ENCODE assay signal across 1 cellular context in genomic region chr16:695355-696089, GRCh38.
TF ChIP-seq lines count a peak whose summit lies in the region.

No MANE protein-coding gene starts in this region.

TF ChIP-seq in WTC11, 78 proteins besides CTCF, POLR2A, EP300 and RAD21 (continued from another document and continues in another):
- no peak for TF ChIP-seq AR (CRISPR knock-in tag; IDR thresholded peaks at IDR 0.05)
- peak; percentile 80; the same call in 1 of the 2 replicates for TF ChIP-seq FOXK1 (CRISPR knock-in tag; IDR thresholded peaks at IDR 0.05)
- no peak; the same call in 1 of the 2 replicates for TF ChIP-seq JUN (CRISPR knock-in tag; IDR thresholded peaks at IDR 0.05)
- TF ChIP-seq ZNF671 (CRISPR knock-in tag; IDR thresholded peaks at IDR 0.05), result no peak
- TF ChIP-seq NFATC4 (CRISPR knock-in tag; IDR thresholded peaks at IDR 0.05), result no peak
- TF ChIP-seq JAZF1 (CRISPR knock-in tag; IDR thresholded peaks at IDR 0.05), result no peak
- peak; percentile 96 for TF ChIP-seq FOXP1 (CRISPR knock-in tag; IDR thresholded peaks at IDR 0.05; ENCODE audit: borderline replicate concordance)
- TF ChIP-seq SMAD4 (CRISPR knock-in tag; IDR thresholded peaks at IDR 0.05), result no peak
- no peak; the same call in 1 of the 2 replicates for TF ChIP-seq ATF2 (CRISPR knock-in tag; IDR thresholded peaks at IDR 0.05; ENCODE audit: borderline replicate concordance, low read depth)
- TF ChIP-seq, protein P1, sequence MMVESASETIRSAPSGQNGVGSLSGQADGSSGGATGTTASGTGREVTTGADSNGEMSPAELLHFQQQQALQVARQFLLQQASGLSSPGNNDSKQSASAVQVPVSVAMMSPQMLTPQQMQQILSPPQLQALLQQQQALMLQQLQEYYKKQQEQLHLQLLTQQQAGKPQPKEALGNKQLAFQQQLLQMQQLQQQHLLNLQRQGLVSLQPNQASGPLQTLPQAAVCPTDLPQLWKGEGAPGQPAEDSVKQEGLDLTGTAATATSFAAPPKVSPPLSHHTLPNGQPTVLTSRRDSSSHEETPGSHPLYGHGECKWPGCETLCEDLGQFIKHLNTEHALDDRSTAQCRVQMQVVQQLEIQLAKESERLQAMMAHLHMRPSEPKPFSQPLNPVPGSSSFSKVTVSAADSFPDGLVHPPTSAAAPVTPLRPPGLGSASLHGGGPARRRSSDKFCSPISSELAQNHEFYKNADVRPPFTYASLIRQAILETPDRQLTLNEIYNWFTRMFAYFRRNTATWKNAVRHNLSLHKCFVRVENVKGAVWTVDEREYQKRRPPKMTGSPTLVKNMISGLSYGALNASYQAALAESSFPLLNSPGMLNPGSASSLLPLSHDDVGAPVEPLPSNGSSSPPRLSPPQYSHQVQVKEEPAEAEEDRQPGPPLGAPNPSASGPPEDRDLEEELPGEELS (CRISPR knock-in tag; IDR thresholded peaks at IDR 0.05), result peak; percentile 32; the same call in 1 of the 2 replicates
- no peak for TF ChIP-seq TEAD4 (CRISPR knock-in tag; IDR thresholded peaks at IDR 0.05)
- TF ChIP-seq, protein P2, sequence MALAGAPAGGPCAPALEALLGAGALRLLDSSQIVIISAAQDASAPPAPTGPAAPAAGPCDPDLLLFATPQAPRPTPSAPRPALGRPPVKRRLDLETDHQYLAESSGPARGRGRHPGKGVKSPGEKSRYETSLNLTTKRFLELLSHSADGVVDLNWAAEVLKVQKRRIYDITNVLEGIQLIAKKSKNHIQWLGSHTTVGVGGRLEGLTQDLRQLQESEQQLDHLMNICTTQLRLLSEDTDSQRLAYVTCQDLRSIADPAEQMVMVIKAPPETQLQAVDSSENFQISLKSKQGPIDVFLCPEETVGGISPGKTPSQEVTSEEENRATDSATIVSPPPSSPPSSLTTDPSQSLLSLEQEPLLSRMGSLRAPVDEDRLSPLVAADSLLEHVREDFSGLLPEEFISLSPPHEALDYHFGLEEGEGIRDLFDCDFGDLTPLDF (CRISPR knock-in tag; IDR thresholded peaks at IDR 0.05), result peak; percentile 77; the same call in 1 of the 2 replicates
- TF ChIP-seq ZNF263 (CRISPR knock-in tag; IDR thresholded peaks at IDR 0.05; ENCODE audit: low read depth), result no peak
- TF ChIP-seq NR1H2 (CRISPR knock-in tag; IDR thresholded peaks at IDR 0.05), result no peak
- TF ChIP-seq, protein P3, sequence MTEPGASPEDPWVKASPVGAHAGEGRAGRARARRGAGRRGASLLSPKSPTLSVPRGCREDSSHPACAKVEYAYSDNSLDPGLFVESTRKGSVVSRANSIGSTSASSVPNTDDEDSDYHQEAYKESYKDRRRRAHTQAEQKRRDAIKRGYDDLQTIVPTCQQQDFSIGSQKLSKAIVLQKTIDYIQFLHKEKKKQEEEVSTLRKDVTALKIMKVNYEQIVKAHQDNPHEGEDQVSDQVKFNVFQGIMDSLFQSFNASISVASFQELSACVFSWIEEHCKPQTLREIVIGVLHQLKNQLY (CRISPR knock-in tag; IDR thresholded peaks at IDR 0.05), result no peak
- TF ChIP-seq NFYB (CRISPR knock-in tag; conservative IDR thresholded peaks at IDR 0.05; ENCODE audit: low read depth), result no peak
- TF ChIP-seq NR3C1 (CRISPR knock-in tag; conservative IDR thresholded peaks at IDR 0.05; ENCODE audit: low read depth), result no peak
- TF ChIP-seq FOXJ3 (CRISPR knock-in tag; IDR thresholded peaks at IDR 0.05; ENCODE audit: borderline replicate concordance), result no peak
- TF ChIP-seq OVOL2 (CRISPR knock-in tag; IDR thresholded peaks at IDR 0.05; ENCODE audit: borderline replicate concordance), result no peak
- no peak for TF ChIP-seq IRF2 (CRISPR knock-in tag; IDR thresholded peaks at IDR 0.05; ENCODE audit: borderline replicate concordance, low read depth)
- no peak for TF ChIP-seq GRHL2 (CRISPR knock-in tag; IDR thresholded peaks at IDR 0.05; ENCODE audit: insufficient replicate concordance, severe bottlenecking)
- peak; percentile 86 for TF ChIP-seq MYBL2 (CRISPR knock-in tag; IDR thresholded peaks at IDR 0.05)
- no peak for TF ChIP-seq ATF1 (CRISPR knock-in tag; IDR thresholded peaks at IDR 0.05)
- TF ChIP-seq ZNF317 (CRISPR knock-in tag; IDR thresholded peaks at IDR 0.05; ENCODE audit: borderline replicate concordance, low read depth), result no peak
- TF ChIP-seq, protein P4, sequence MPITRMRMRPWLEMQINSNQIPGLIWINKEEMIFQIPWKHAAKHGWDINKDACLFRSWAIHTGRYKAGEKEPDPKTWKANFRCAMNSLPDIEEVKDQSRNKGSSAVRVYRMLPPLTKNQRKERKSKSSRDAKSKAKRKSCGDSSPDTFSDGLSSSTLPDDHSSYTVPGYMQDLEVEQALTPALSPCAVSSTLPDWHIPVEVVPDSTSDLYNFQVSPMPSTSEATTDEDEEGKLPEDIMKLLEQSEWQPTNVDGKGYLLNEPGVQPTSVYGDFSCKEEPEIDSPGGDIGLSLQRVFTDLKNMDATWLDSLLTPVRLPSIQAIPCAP (CRISPR knock-in tag; IDR thresholded peaks at IDR 0.05), result no peak; the same call in 1 of the 2 replicates
- no peak for TF ChIP-seq ZNF138 (CRISPR knock-in tag; conservative IDR thresholded peaks at IDR 0.05)
- peak; percentile 73; the same call in 1 of the 2 replicates for TF ChIP-seq E2F4 (CRISPR knock-in tag; IDR thresholded peaks at IDR 0.05; ENCODE audit: borderline replicate concordance, low read depth)
- TF ChIP-seq ZNF121 (CRISPR knock-in tag; IDR thresholded peaks at IDR 0.05), result no peak
- no peak for TF ChIP-seq MXD4 (CRISPR knock-in tag; IDR thresholded peaks at IDR 0.05; ENCODE audit: borderline replicate concordance)
- TF ChIP-seq ZNF532 (CRISPR knock-in tag; IDR thresholded peaks at IDR 0.05; ENCODE audit: borderline replicate concordance), result no peak
- TF ChIP-seq RORB (CRISPR knock-in tag; IDR thresholded peaks at IDR 0.05), result no peak
- no peak for TF ChIP-seq ZNF423 (CRISPR knock-in tag; IDR thresholded peaks at IDR 0.05)
- TF ChIP-seq, protein P5, sequence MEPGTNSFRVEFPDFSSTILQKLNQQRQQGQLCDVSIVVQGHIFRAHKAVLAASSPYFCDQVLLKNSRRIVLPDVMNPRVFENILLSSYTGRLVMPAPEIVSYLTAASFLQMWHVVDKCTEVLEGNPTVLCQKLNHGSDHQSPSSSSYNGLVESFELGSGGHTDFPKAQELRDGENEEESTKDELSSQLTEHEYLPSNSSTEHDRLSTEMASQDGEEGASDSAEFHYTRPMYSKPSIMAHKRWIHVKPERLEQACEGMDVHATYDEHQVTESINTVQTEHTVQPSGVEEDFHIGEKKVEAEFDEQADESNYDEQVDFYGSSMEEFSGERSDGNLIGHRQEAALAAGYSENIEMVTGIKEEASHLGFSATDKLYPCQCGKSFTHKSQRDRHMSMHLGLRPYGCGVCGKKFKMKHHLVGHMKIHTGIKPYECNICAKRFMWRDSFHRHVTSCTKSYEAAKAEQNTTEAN (CRISPR knock-in tag; IDR thresholded peaks at IDR 0.05), result peak; percentile 82; the same call in 1 of the 2 replicates
- TF ChIP-seq, protein P6, sequence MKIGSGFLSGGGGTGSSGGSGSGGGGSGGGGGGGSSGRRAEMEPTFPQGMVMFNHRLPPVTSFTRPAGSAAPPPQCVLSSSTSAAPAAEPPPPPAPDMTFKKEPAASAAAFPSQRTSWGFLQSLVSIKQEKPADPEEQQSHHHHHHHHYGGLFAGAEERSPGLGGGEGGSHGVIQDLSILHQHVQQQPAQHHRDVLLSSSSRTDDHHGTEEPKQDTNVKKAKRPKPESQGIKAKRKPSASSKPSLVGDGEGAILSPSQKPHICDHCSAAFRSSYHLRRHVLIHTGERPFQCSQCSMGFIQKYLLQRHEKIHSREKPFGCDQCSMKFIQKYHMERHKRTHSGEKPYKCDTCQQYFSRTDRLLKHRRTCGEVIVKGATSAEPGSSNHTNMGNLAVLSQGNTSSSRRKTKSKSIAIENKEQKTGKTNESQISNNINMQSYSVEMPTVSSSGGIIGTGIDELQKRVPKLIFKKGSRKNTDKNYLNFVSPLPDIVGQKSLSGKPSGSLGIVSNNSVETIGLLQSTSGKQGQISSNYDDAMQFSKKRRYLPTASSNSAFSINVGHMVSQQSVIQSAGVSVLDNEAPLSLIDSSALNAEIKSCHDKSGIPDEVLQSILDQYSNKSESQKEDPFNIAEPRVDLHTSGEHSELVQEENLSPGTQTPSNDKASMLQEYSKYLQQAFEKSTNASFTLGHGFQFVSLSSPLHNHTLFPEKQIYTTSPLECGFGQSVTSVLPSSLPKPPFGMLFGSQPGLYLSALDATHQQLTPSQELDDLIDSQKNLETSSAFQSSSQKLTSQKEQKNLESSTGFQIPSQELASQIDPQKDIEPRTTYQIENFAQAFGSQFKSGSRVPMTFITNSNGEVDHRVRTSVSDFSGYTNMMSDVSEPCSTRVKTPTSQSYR (CRISPR knock-in tag; IDR thresholded peaks at IDR 0.05), result no peak
- peak; percentile 36; the same call in 1 of the 2 replicates for TF ChIP-seq TCF7 (CRISPR knock-in tag; IDR thresholded peaks at IDR 0.05; ENCODE audit: low read depth)
- TF ChIP-seq CBFB (CRISPR knock-in tag; IDR thresholded peaks at IDR 0.05; ENCODE audit: low read depth), result peak; percentile 74; the same call in 1 of the 2 replicates
- TF ChIP-seq ESRRA (CRISPR knock-in tag; IDR thresholded peaks at IDR 0.05; ENCODE audit: borderline replicate concordance), result peak; percentile 71; the same call in 1 of the 2 replicates
- no peak for TF ChIP-seq GABPB1 (CRISPR knock-in tag; IDR thresholded peaks at IDR 0.05)
- TF ChIP-seq ZNF232 (CRISPR knock-in tag; IDR thresholded peaks at IDR 0.05), result 0 out of 2 replicates have a peak, but pooled peaks have one; percentile 19
- TF ChIP-seq SMAD3 (CRISPR knock-in tag; IDR thresholded peaks at IDR 0.05; ENCODE audit: borderline replicate concordance), result 0 out of 2 replicates have a peak, but pooled peaks have one; percentile 46
